Comparison of ENCODE assay signal across 11 cellular contexts in the genomic region with DNA sequence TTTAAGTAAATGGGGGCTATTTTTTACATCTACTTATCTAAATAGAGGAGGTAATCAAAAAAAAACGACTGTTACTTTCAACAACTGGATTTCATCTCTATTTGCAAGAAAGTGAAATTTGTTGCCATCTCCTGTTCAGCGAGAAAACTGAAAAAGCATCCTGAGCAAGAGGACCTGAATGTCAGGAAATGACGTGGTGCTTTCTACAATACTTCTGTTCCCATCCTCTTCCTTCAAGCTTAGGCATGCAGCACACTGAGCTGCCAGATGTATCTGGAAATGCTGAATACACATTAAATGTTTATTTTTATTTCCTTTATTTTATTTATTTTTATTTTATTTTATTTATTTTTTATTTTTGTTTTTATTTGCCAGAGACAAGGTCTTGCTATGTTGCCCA. TPM values are rescaled to one million over a fixed set of nuclear protein-coding genes. Genes with fewer than 3 reads are reported as not detected.
"Had no signal": no experiment of that assay in that cellular context is flagged by ENCODE, and none has a peak within 500 bp of the region (broad histone marks: within the 10 kb centered on the region; RNA-seq: fewer than 3 reads in every experiment).

No MANE protein-coding gene starts in this region.

RNA-seq across cellular contexts. Expression of gene TRIM43, which starts 21.2 kb away (rescaled TPM):
- total RNA-seq: activated CD4-positive, alpha-beta T cell treated with anti-CD3 and anti-CD28 coated beads for 36 hours; activated CD4-positive, alpha-beta T cell treated with anti-CD3 and anti-CD28 coated beads, Interleukin-2, amount 10 ng/mL, durations not matched to agents 7 days and 5 days; activated CD8-positive, alpha-beta T cell treated with anti-CD3 and anti-CD28 coated beads, Interleukin-2, amount 10 ng/mL, durations not matched to agents 7 days and 5 days; activated naive CD8-positive, alpha-beta T cell treated with anti-CD3 and anti-CD28 coated beads, Interleukin-2, amount 10 ng/mL, durations not matched to agents 7 days and 5 days; ascending aorta; cardiac muscle cell; chondrocyte; T-helper 1 cell treated with Interleukin-12 subunit alpha and Interleukin-12 subunit beta and Interleukin-4 antibody, amounts not matched to agents 30 ng/mL and 1 ng/mL, for 36 hours; T-helper 17 cell; WTC11 had no signal
- polyA plus RNA-seq: adipose tissue, cardiac muscle cell had no signal
